8 cellular contexts compared by ENCODE assay signal in genomic region chr1:179025125-179025974, GRCh38. TPM values are rescaled to one million over a fixed set of nuclear protein-coding genes. Genes with fewer than 3 reads are reported as not detected.
DNase-seq lines count a peak whose midpoint lies in the region; ATAC-seq, FAIRE-seq and TF ChIP-seq lines count a peak whose summit lies in the region.

A gene with protein sequence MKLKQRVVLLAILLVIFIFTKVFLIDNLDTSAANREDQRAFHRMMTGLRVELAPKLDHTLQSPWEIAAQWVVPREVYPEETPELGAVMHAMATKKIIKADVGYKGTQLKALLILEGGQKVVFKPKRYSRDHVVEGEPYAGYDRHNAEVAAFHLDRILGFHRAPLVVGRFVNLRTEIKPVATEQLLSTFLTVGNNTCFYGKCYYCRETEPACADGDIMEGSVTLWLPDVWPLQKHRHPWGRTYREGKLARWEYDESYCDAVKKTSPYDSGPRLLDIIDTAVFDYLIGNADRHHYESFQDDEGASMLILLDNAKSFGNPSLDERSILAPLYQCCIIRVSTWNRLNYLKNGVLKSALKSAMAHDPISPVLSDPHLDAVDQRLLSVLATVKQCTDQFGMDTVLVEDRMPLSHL (plus strand): TSS chr1:179025894. CDS start chr1:179043848, 17,954 bp downstream.

- no peaks in the 10 kb centered on the region for H3K36me3 ChIP-seq in ACC112 (ENCODE audit: insufficient read depth, low read length)
- H3K36me3 ChIP-seq in bronchial epithelial cell (ENCODE audit: control insufficient read depth, insufficient read depth, low read length) = no peaks in the 10 kb centered on the region

- H3K36me3 Mint-ChIP-seq in activated B cell treated with CpG ODN at 0.5 μM for 24 hours (ENCODE audit: low read depth) = peaks cover 3% of the 10 kb centered on the region

- H3K4me3 Mint-ChIP-seq in activated B cell treated with CpG ODN at 0.5 μM for 24 hours = peak within 1 kb of the TSS; percentile 90

- peaks cover 2% of the 10 kb centered on the region for H3K9me3 Mint-ChIP-seq in activated B cell treated with CpG ODN at 0.5 μM for 24 hours

- no peaks in the 10 kb centered on the region for H3K27me3 Mint-ChIP-seq in activated B cell treated with CpG ODN at 0.5 μM for 24 hours

- peak within 1 kb of the TSS; percentile 90 for H3K27ac Mint-ChIP-seq in activated B cell treated with CpG ODN at 0.5 μM for 24 hours

- peaks cover 43% of the 10 kb centered on the region for H3K4me1 Mint-ChIP-seq in activated B cell treated with CpG ODN at 0.5 μM for 24 hours

- POLR2A ChIA-PET in activated B cell treated with CpG ODN at 0.5 μM for 24 hours (lab: Charles Lee) = interaction anchor here (0.6 kb wide), 1 partner anchor 93 kb away, joined by 3 read pairs; no protein-coding TSS in a partner anchor

- H3K27ac ChIP-seq in ACC112 (ENCODE audit: low read depth, low read length) = peak within 1 kb of the TSS; percentile 71
- peak within 1 kb of the TSS; percentile 71 to 99 (median 92) for H3K27ac ChIP-seq in skin epidermis

- DNase-seq in NCI-H2227 treated with DMSO at 0.1 percent for 48 hours (lab: John Stamatoyannopoulos, UW) (peak; percentile 85), activated B cell treated with CpG ODN at 0.5 μM for 24 hours (peak; percentile 90), bronchial epithelial cell (ENCODE audit: low read depth) (peak; percentile 68), iPS-NIHi11 (ENCODE audit: low spot score) (peak; percentile 99)

- CTCF ChIA-PET in activated B cell treated with CpG ODN at 0.5 μM for 24 hours (lab: Charles Lee) = interaction anchor here (1.0 kb wide), 1 partner anchor 20 kb away, joined by 3 read pairs; no protein-coding TSS in a partner anchor

- peaks cover 8% of the 10 kb centered on the region for H3K4me1 ChIP-seq in ACC112 (ENCODE audit: control insufficient read depth, insufficient read depth, low read length, unreplicated experiment)

- peaks cover 33% of the 10 kb centered on the region for H3K79me2 ChIP-seq in ACC112 (ENCODE audit: control insufficient read depth, insufficient read depth, low read length, unreplicated experiment)

- no peak for FAIRE-seq in bronchial epithelial cell (lab: Jason Lieb, UNC)

- H2AFZ ChIP-seq in ACC112 (ENCODE audit: low read length, unreplicated experiment) = peak within 1 kb of the TSS; percentile 74

- intact Hi-C loops in activated B cell treated with CpG ODN at 0.5 μM for 24 hours (cut with micrococcal nuclease) = loop anchor here (1.0 to 5.0 kb wide), 6 partner anchors 56 to 933 kb away; partner anchors contain the start of genes AXDND1, RASAL2 and TOR1AIP2

- TF ChIP-seq CTCF in activated B cell treated with CpG ODN at 0.5 μM for 24 hours (IDR thresholded peaks at IDR 0.05) (no peak), bronchial epithelial cell (IDR thresholded peaks at IDR 0.05; ENCODE audit: insufficient read depth, low read length, severe bottlenecking) (no peak)

- H3K27me3 ChIP-seq in ACC112 (ENCODE audit: insufficient read depth, low read length) (no peaks in the 10 kb centered on the region), bronchial epithelial cell (ENCODE audit: control insufficient read depth, insufficient read depth, low read length) (no peaks in the 10 kb centered on the region)

- peak within 1 kb of the TSS; percentile 91 for H3K4me3 ChIP-seq in ACC112 (ENCODE audit: low read depth, low read length)
- H3K4me3 ChIP-seq in bronchial epithelial cell (ENCODE audit: low read depth, low read length) = peak within 1 kb of the TSS; percentile 91
- H3K4me3 ChIP-seq in skin epidermis = peak within 1 kb of the TSS; percentile 69 to 99 (median 85)

- ATAC-seq in GM18870 (IDR thresholded peaks at IDR 0.05; ENCODE audit: unreplicated experiment) (peak; percentile 39), HG03139 (IDR thresholded peaks at IDR 0.05; ENCODE audit: unreplicated experiment) (peak; percentile 72), activated B cell treated with CpG ODN at 0.5 μM for 24 hours (ENCODE audit: low read depth) (peak; percentile 84)

RNA-seq across cellular contexts. Expression of the gene that starts here (rescaled TPM):
- total RNA-seq in activated B cell treated with CpG ODN at 0.5 μM for 24 hours (26.3 and 27.5 TPM in 2 replicates), bronchial epithelial cell (39.5 and 51.1 TPM in 2 replicates)

Comparison
In these comparisons a context has a peak if more than half of its experiments do, and no peak if none do; other contexts are left out.
1. Peak in every context shown above with its lines: DNase-seq, ATAC-seq, H3K4me3 ChIP-seq and H3K27ac ChIP-seq.